Comparison of ENCODE assay signal across 15 cellular contexts in the genomic region with DNA sequence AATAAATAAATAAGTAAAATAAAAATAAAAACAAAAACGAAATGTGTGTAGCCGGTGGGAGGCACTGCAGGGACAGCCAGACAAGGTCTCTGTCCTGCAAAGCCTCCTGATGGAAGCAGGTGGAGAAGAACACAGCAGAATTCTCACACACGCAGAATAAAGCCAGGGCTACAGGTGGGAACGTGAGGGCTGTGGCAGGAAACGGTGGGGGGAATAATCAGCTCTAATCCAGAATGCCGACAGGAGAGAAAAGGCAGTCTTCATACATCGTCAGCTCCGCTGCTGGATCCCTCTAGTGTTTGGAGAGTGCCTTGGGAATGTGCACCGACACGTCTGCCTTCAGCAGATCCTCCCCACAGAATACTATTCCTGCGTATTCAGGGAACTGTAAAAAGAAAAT. TPM values are rescaled to one million over a fixed set of nuclear protein-coding genes. Genes with fewer than 3 reads are reported as not detected.
DNase-seq lines count a peak whose midpoint lies in the region; FAIRE-seq and TF ChIP-seq lines count a peak whose summit lies in the region.
"Had no signal": no experiment of that assay in that cellular context is flagged by ENCODE, and none has a peak within 500 bp of the region (broad histone marks: within the 10 kb centered on the region; RNA-seq: fewer than 3 reads in every experiment).

No MANE protein-coding gene starts in this region.

- no peaks in the 10 kb centered on the region for H3K4me1 ChIP-seq in NT2/D1 (ENCODE audit: insufficient read depth, insufficient read length)
- no peaks in the 10 kb centered on the region for H3K4me1 ChIP-seq in fibroblast of lung (ENCODE audit: control insufficient read depth, extremely low read depth, insufficient read depth, low read length)
- no peaks in the 10 kb centered on the region for H3K4me1 ChIP-seq in CD8-positive, alpha-beta memory T cell (ENCODE audit: insufficient read depth, low read length)

- no peak overlapping the region for H2AFZ ChIP-seq in fibroblast of lung (ENCODE audit: low read length)

- DNase-seq in NCI-H2227 (lab: John Stamatoyannopoulos, UW; ENCODE audit: unreplicated experiment) (peak; percentile 22), NCI-H2227 treated with DMSO at 0.1 percent for 48 hours (lab: John Stamatoyannopoulos, UW) (no peak), NT2/D1 (ENCODE audit: low read depth, low spot score) (peak; percentile 43), fibroblast of lung (ENCODE audit: low read depth in 2 of 2) (peak; percentile 14 to 32), progenitor cell of endocrine pancreas (ENCODE audit: low spot score, unreplicated experiment) (no peak), urothelium cell line (ENCODE audit: low spot score) (no peak), ACHN (no peak)
- DNase-seq in CD8-positive, alpha-beta memory T cell, result no peak
- DNase-seq: GDM1, heart right ventricle, NCI-H2081 treated with DMSO at 0.1 percent for 48 hours, SHP77 treated with DMSO at 0.1 percent for 48 hours had no signal

- CTCF ChIA-PET in CD8-positive, alpha-beta memory T cell (lab: Charles Lee), result no interaction called here

- POLR2A ChIA-PET in CD8-positive, alpha-beta memory T cell (lab: Charles Lee), result no interaction called here

- H3K4me3 ChIP-seq in NT2/D1 (ENCODE audit: insufficient read length, low read depth), result no peak overlapping the region
- H3K4me3 ChIP-seq in fibroblast of lung (replicated peaks in 1 of 4; ENCODE audit: control extremely low read depth in 1 of 4, insufficient read depth in 1 of 4, low read depth in 3 of 4, low read length in 4 of 4), result no peak overlapping the region
- no peak overlapping the region for H3K4me3 ChIP-seq in CD8-positive, alpha-beta memory T cell (ENCODE audit: low read length)
- H3K4me3 ChIP-seq: heart right ventricle had no signal

- no peak overlapping the region for H3K4me2 ChIP-seq in fibroblast of lung (ENCODE audit: extremely low read depth, insufficient read depth, low read length)
- H3K4me2 ChIP-seq: KMS-11 had no signal

- peaks cover 4% of the 10 kb centered on the region for H3K27me3 Mint-ChIP-seq in progenitor cell of endocrine pancreas
- H3K27me3 Mint-ChIP-seq in CD8-positive, alpha-beta memory T cell, result peaks cover 0 to 8% of the 10 kb centered on the region in 2 donors
- H3K27me3 Mint-ChIP-seq: activated T-helper 17 cell treated with anti-CD3 and anti-CD28 coated beads, Interleukin-2, amount 50 U/mL, for 72 hours; dendritic cell treated with granulocyte-macrophage colony-stimulating factor and Interleukin-4, amounts not matched to agents 40 ng/mL and 50 ng/mL, for 4 days had no signal

- in situ Hi-C loops in ACHN (cut with HindIII; ENCODE audit: low pct_ligation_motif_present, low pct_unique_long_range_greater_than_20kb, low sequenced_read_pairs), result no loop called here

- H3K9me3 Mint-ChIP-seq in progenitor cell of endocrine pancreas (ENCODE audit: low read depth), result no peaks in the 10 kb centered on the region
- H3K9me3 Mint-ChIP-seq in CD8-positive, alpha-beta memory T cell, result no peaks in the 10 kb centered on the region
- H3K9me3 Mint-ChIP-seq: activated T-helper 17 cell treated with anti-CD3 and anti-CD28 coated beads, Interleukin-2, amount 50 U/mL, for 72 hours; dendritic cell treated with granulocyte-macrophage colony-stimulating factor and Interleukin-4, amounts not matched to agents 40 ng/mL and 50 ng/mL, for 4 days had no signal

- H3K9me3 ChIP-seq in NT2/D1 (ENCODE audit: insufficient read depth, low read length) (no peaks in the 10 kb centered on the region), fibroblast of lung (ENCODE audit: control insufficient read depth, insufficient read depth, low read depth, low read length) (no peaks in the 10 kb centered on the region)
- no peaks in the 10 kb centered on the region for H3K9me3 ChIP-seq in CD8-positive, alpha-beta memory T cell (ENCODE audit: low read length)
- H3K9me3 ChIP-seq: heart right ventricle had no signal

- no peaks in the 10 kb centered on the region for H3K36me3 Mint-ChIP-seq in progenitor cell of endocrine pancreas (ENCODE audit: insufficient read depth)
- H3K36me3 Mint-ChIP-seq in CD8-positive, alpha-beta memory T cell, result no peaks in the 10 kb centered on the region

- H3K4me3 Mint-ChIP-seq in progenitor cell of endocrine pancreas (ENCODE audit: low read depth), result no peak overlapping the region
- H3K4me3 Mint-ChIP-seq in CD8-positive, alpha-beta memory T cell, result no peak overlapping the region
- H3K4me3 Mint-ChIP-seq: activated T-helper 17 cell treated with anti-CD3 and anti-CD28 coated beads, Interleukin-2, amount 50 U/mL, for 72 hours; dendritic cell treated with granulocyte-macrophage colony-stimulating factor and Interleukin-4, amounts not matched to agents 40 ng/mL and 50 ng/mL, for 4 days had no signal

- peak in 1 of 2 donors; percentile 41 for TF ChIP-seq CTCF in fibroblast of lung (conservative IDR thresholded peaks at IDR 0.05 in 1 of 2, IDR thresholded peaks at IDR 0.05 in 1 of 2; ENCODE audit: low read depth in 1 of 2, low read length in 2 of 2)
- peak; percentile 15 for TF ChIP-seq CTCF in progenitor cell of endocrine pancreas (IDR thresholded peaks at IDR 0.05; ENCODE audit: unreplicated experiment)

- H4K20me1 ChIP-seq in fibroblast of lung (ENCODE audit: control insufficient read depth, extremely low read depth, insufficient read depth, low read length), result no peaks in the 10 kb centered on the region

- H3K27ac Mint-ChIP-seq in progenitor cell of endocrine pancreas, result no peak overlapping the region
- H3K27ac Mint-ChIP-seq in CD8-positive, alpha-beta memory T cell, result no peak overlapping the region
- H3K27ac Mint-ChIP-seq: activated T-helper 17 cell treated with anti-CD3 and anti-CD28 coated beads, Interleukin-2, amount 50 U/mL, for 72 hours had no signal

- no peaks in the 10 kb centered on the region for H3K4me1 Mint-ChIP-seq in progenitor cell of endocrine pancreas (ENCODE audit: low read depth)
- no peaks in the 10 kb centered on the region for H3K4me1 Mint-ChIP-seq in CD8-positive, alpha-beta memory T cell
- H3K4me1 Mint-ChIP-seq: activated T-helper 17 cell treated with anti-CD3 and anti-CD28 coated beads, Interleukin-2, amount 50 U/mL, for 72 hours had no signal

- H3K27me3 ChIP-seq in NT2/D1 (ENCODE audit: insufficient read depth, insufficient read length), result no peaks in the 10 kb centered on the region
- no peaks in the 10 kb centered on the region for H3K27me3 ChIP-seq in fibroblast of lung (ENCODE audit: control insufficient read depth, insufficient read depth, low read length)
- H3K27me3 ChIP-seq in CD8-positive, alpha-beta memory T cell (ENCODE audit: insufficient read depth, low read length, poor library complexity, severe bottlenecking), result no peaks in the 10 kb centered on the region
- H3K27me3 ChIP-seq: heart right ventricle had no signal

- H3K9ac ChIP-seq in NT2/D1 (ENCODE audit: insufficient read length, low read depth), result no peak overlapping the region
- H3K9ac ChIP-seq in fibroblast of lung (ENCODE audit: insufficient read depth, low read length), result no peak overlapping the region
- H3K9ac ChIP-seq: KMS-11 had no signal

- no peaks in the 10 kb centered on the region for H3K79me2 ChIP-seq in fibroblast of lung (ENCODE audit: control insufficient read depth, insufficient read depth, low read length)

- no peaks in the 10 kb centered on the region for H3K36me3 ChIP-seq in NT2/D1 (ENCODE audit: insufficient read depth, insufficient read length, low read length)
- no peaks in the 10 kb centered on the region for H3K36me3 ChIP-seq in fibroblast of lung (ENCODE audit: control insufficient read depth, insufficient read depth, low read length)
- H3K36me3 ChIP-seq in CD8-positive, alpha-beta memory T cell (ENCODE audit: insufficient read depth, low read length), result no peaks in the 10 kb centered on the region
- H3K36me3 ChIP-seq: heart right ventricle had no signal

- no peak for FAIRE-seq in urothelium cell line (lab: Jason Lieb, UNC)

- H3K27ac ChIP-seq in fibroblast of lung (ENCODE audit: insufficient read depth, low read length), result no peak overlapping the region
- H3K27ac ChIP-seq in CD8-positive, alpha-beta memory T cell (ENCODE audit: low read depth, low read length), result no peak overlapping the region
- H3K27ac ChIP-seq: heart right ventricle, KMS-11 had no signal

RNA-seq across cellular contexts. Expression of gene SNX8, which starts 6.8 kb away (rescaled TPM):
- total RNA-seq in fibroblast of lung (11.0 and 13.2 TPM in 2 replicates), progenitor cell of endocrine pancreas (15.6 and 19.0 TPM in 2 replicates)
- polyA plus RNA-seq in fibroblast of lung, result 27.4 and 48.0 TPM in 2 replicates
- 45.7 and 94.9 TPM in 2 replicates for polyA plus RNA-seq in fibroblast of lung (2012)
- 131 and 279 TPM in 2 replicates for polyA minus RNA-seq in fibroblast of lung (ENCODE audit: low replicate concordance)
- total RNA-seq in CD8-positive, alpha-beta memory T cell, result 10 to 100 TPM; 40.3 to 42.3 TPM
- polyA plus RNA-seq in CD8-positive, alpha-beta memory T cell, result 6.5 TPM

RNA-seq across cellular contexts. Expression of gene EIF3B, which starts 33.6 kb away (rescaled TPM):
- 133 and 139 TPM in 2 replicates for total RNA-seq in fibroblast of lung
- polyA plus RNA-seq in fibroblast of lung, result 92.8 and 125 TPM in 2 replicates
- polyA plus RNA-seq in fibroblast of lung (2012), result 146 and 193 TPM in 2 replicates
- 108 and 127 TPM in 2 replicates for polyA minus RNA-seq in fibroblast of lung (ENCODE audit: low replicate concordance)
- total RNA-seq in progenitor cell of endocrine pancreas, result 158 and 172 TPM in 2 replicates
- 100 to 1,000 TPM; 284 to 293 TPM for total RNA-seq in CD8-positive, alpha-beta memory T cell
- 129 TPM for polyA plus RNA-seq in CD8-positive, alpha-beta memory T cell

Comparison
In these comparisons a context has a peak if more than half of its experiments do, and no peak if none do; other contexts are left out.
1. DNase-seq: peak in NCI-H2227 (single experiment), NT2/D1 (single experiment) and fibroblast of lung (2 of 2); none in NCI-H2227 treated with DMSO at 0.1 percent for 48 hours (single experiment), progenitor cell of endocrine pancreas (single experiment), urothelium cell line (single experiment), CD8-positive, alpha-beta memory T cell (0 of 5) and ACHN (single experiment).